In genomic region chr5:784428-785177, GRCh38 we compare ENCODE assay signal across 8 cellular contexts. TPM values are rescaled to one million over a fixed set of nuclear protein-coding genes. Genes with fewer than 3 reads are reported as not detected.
A peak's percentile ranks its signal among the peaks of the same experiment; 100 is the strongest.
DNase-seq lines count a peak whose midpoint lies in the region; ATAC-seq and TF ChIP-seq lines count a peak whose summit lies in the region.
"Not testable (repeated sequence)": the region's sequence is repeated elsewhere in the genome, so short reads cannot be mapped to it uniquely, and the experiment has no call there.

Gene ZDHHC11B, minus strand, starts transcription at chr5:784729. Its CDS starts 17,810 bp downstream, at chr5:766919.

- POLR2A ChIA-PET in HCT116 (lab: Charles Lee) = not testable (repeated sequence)

- peaks cover 0 to 15% of the 10 kb centered on the region in 2 donors for H3K4me1 Mint-ChIP-seq in natural killer cell

- not testable (repeated sequence) for H3K9me3 ChIP-seq in HCT116 (ENCODE audit: control insufficient read depth in 1 of 2, insufficient read depth in 1 of 2, low read depth in 1 of 2, low read length in 2 of 2); SK-N-MC (ENCODE audit: low read depth, low read length)

- H3K4me2 ChIP-seq in HCT116 (ENCODE audit: low read length) = peak within 1 kb of the TSS; percentile 82

- H3K9me2 ChIP-seq in HCT116 (ENCODE audit: insufficient read depth) = not testable (repeated sequence)

- intact Hi-C loops in HCT116 (cut with micrococcal nuclease); natural killer cell (cut with micrococcal nuclease): not testable (repeated sequence)

- H3K9ac ChIP-seq in HCT116 (ENCODE audit: low read length) = peak within 1 kb of the TSS; percentile 59
- not testable (repeated sequence) for H3K9ac ChIP-seq in SK-N-MC (ENCODE audit: insufficient read length)

- H3K4me3 ChIP-seq in HCT116 (replicated peaks in 1 of 2; ENCODE audit: low read depth in 1 of 2, low read length in 2 of 2) (peak within 1 kb of the TSS; percentile 48 to 66), SK-N-MC (peak within 1 kb of the TSS; percentile 82), fibroblast of the aortic adventitia (ENCODE audit: low read depth, low read length) (peak within 1 kb of the TSS; percentile 61)

- H3K9me3 Mint-ChIP-seq in natural killer cell = not testable (repeated sequence)

- not testable (repeated sequence) for BruUV-seq in HCT116 (replicated peaks; lab: Mats Ljungman, UMichigan)

- H3K36me3 Mint-ChIP-seq in natural killer cell = not testable (repeated sequence)

- not testable (repeated sequence) for H4K20me1 ChIP-seq in HCT116 (ENCODE audit: insufficient read depth)

- not testable (repeated sequence) for TF ChIP-seq RAD21 in HCT116 (IDR thresholded peaks at IDR 0.05; ENCODE audit: low read depth)

- RAD21 ChIA-PET in HCT116 (lab: Charles Lee; ENCODE audit: low non-redundant PET in 1 of 2, low total read pairs in 2 of 2, uncharacterized antibody in 2 of 2, unreplicated experiment in 2 of 2) = not testable (repeated sequence)

- H3K36me3 ChIP-seq in HCT116 (ENCODE audit: control insufficient read depth in 1 of 2, insufficient read depth in 2 of 2, low read length in 2 of 2); SK-N-MC (ENCODE audit: insufficient read depth, low read length): not testable (repeated sequence)

- peaks cover 17 to 18% of the 10 kb centered on the region in 2 donors for H3K27me3 Mint-ChIP-seq in natural killer cell (ENCODE audit: low read depth in 2 of 2)

- CTCF ChIA-PET in HCT116 (lab: Charles Lee) = not testable (repeated sequence)

- not testable (repeated sequence) for H3K79me2 ChIP-seq in HCT116 (ENCODE audit: insufficient read depth, low read length)

- DNase-seq in DMS153 (lab: John Stamatoyannopoulos, UW) (peak; percentile 84), HCT116 (ENCODE audit: low read depth, low spot score) (peak; percentile 57), NAMALWA (ENCODE audit: low spot score) (peak; percentile 77), SK-N-MC (ENCODE audit: low read depth, low spot score) (peak; percentile 2), fibroblast of the aortic adventitia (ENCODE audit: low read depth) (peak; percentile 42), natural killer cell (peak; percentile 79)
- DNase-seq in activated naive CD4-positive, alpha-beta T cell treated with Interleukin-2 at 50 U/mL for 16 hours = peak; percentile 95
- peak; percentile 72 to 83 for DNase-seq in stimulated activated CD8-positive, alpha-beta memory T cell treated with anti-CD3 and anti-CD28 coated beads, Interleukin-7, amount 100 ng/mL, for 1 hour (ENCODE audit: low read depth in 2 of 2)

- H3K4me3 Mint-ChIP-seq in natural killer cell = peak within 1 kb of the TSS; percentile 77

- peak within 1 kb of the TSS; percentile 43; the same call in 1 of the 2 replicates for H3K27ac ChIP-seq in HCT116 (ENCODE audit: low read depth, low read length)
- H3K27ac ChIP-seq in SK-N-MC = not testable (repeated sequence)

- ATAC-seq in HCT116 = peak; percentile 79
- peak; percentile 66 to 86 (median 85) for ATAC-seq in natural killer cell

- peaks cover 0 to 13% of the 10 kb centered on the region in 2 experiments; a peak in 1 of 4 replicates for H3K4me1 ChIP-seq in HCT116 (ENCODE audit: control insufficient read depth in 1 of 2, insufficient read depth in 2 of 2, low read length in 2 of 2)

- H2AFZ ChIP-seq in HCT116 (ENCODE audit: low read depth, low read length, poor library complexity, severe bottlenecking) = not testable (repeated sequence)

- not testable (repeated sequence) for H3K27ac Mint-ChIP-seq in natural killer cell

- H3K27me3 ChIP-seq in HCT116 (ENCODE audit: insufficient read depth, low read length) = not testable (repeated sequence)

- TF ChIP-seq POLR2A in HCT116 (IDR thresholded peaks at IDR 0.05; ENCODE audit: borderline replicate concordance, extremely low read depth, insufficient read depth, insufficient read length) = peak; percentile 22

- TF ChIP-seq CTCF in HCT116 (IDR thresholded peaks at IDR 0.05 in 2 of 3, conservative IDR thresholded peaks at IDR 0.05 in 1 of 3; ENCODE audit: borderline replicate concordance in 1 of 3, insufficient read depth in 1 of 3, low read depth in 2 of 3, low read length in 2 of 3); fibroblast of the aortic adventitia (IDR thresholded peaks at IDR 0.05; ENCODE audit: insufficient read depth, low read length); natural killer cell (IDR thresholded peaks at IDR 0.05): not testable (repeated sequence)

TF ChIP-seq in HCT116, 20 proteins besides CTCF, POLR2A, EP300 and RAD21:
- TF ChIP-seq EGR1 (IDR thresholded peaks at IDR 0.05; ENCODE audit: low read depth) (peak; percentile 61), ZFX (IDR thresholded peaks at IDR 0.05) (peak; percentile 56), POLR2AphosphoS5 (IDR thresholded peaks at IDR 0.05; ENCODE audit: low read depth, low read length) (peak; percentile 81)
TF ChIP-seq in HCT116: peak in this region for 3; not testable (repeated sequence) for 17.

RNA-seq across cellular contexts. Expression of gene ZDHHC11B, which starts in this region (rescaled TPM):
- 3.8 TPM for total RNA-seq in HCT116 (2021; ENCODE audit: unreplicated experiment)
- polyA plus RNA-seq in HCT116 (2012) = 2.3 and 3.2 TPM in 2 replicates
- total RNA-seq in fibroblast of the aortic adventitia (ENCODE audit: low replicate concordance) = under 0.01 and 0.74 TPM in 2 replicates
- total RNA-seq in natural killer cell = 1 to 10 TPM in 2 of 3 donors, under 1 TPM in 1; 0.85 to 7.3 (median 2.2) TPM

Comparison
In these comparisons a context has a peak if more than half of its experiments do, and no peak if none do; other contexts are left out.
1. Peak in DNase-seq and H3K4me3 ChIP-seq in fibroblast of the aortic adventitia; RNA of the gene not detected or under 1 TPM.
2. DNase-seq: peak in every context shown above with its lines; median percentile 95 in activated naive CD4-positive, alpha-beta T cell treated with Interleukin-2 at 50 U/mL for 16 hours; 84 in DMS153; 79 in natural killer cell; 78 in stimulated activated CD8-positive, alpha-beta memory T cell treated with anti-CD3 and anti-CD28 coated beads, Interleukin-7, amount 100 ng/mL, for 1 hour; 77 in NAMALWA; 57 in HCT116; 42 in fibroblast of the aortic adventitia; 2 in SK-N-MC.